1 cellular context compared by ENCODE assay signal in the genomic region with DNA sequence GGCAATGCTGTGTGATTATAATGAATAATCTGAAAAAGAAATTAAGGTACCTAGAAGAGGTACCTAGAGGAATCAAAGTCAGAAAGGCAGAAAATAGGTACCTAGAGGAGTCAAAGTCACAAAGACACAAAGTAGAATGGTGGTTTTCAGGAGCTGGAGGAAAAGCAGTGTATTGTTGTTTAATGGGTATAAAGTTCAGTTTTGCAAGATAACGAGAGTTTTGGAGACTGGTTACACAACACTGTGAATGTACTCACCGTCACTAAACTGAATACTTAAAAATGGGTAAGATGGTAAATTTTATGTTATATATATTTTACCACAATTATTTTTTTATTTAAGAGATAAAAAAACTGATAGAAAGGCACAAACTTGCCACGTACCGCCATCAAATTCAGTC.
TF ChIP-seq lines count a peak whose summit lies in the region.

No MANE protein-coding gene starts in this region.

TF ChIP-seq in HepG2, 621 proteins besides CTCF, POLR2A, EP300 and RAD21 (continues in another document):
- no peak for TF ChIP-seq KLF6 (CRISPR knock-in tag; IDR thresholded peaks at IDR 0.05)
- TF ChIP-seq, protein P1, sequence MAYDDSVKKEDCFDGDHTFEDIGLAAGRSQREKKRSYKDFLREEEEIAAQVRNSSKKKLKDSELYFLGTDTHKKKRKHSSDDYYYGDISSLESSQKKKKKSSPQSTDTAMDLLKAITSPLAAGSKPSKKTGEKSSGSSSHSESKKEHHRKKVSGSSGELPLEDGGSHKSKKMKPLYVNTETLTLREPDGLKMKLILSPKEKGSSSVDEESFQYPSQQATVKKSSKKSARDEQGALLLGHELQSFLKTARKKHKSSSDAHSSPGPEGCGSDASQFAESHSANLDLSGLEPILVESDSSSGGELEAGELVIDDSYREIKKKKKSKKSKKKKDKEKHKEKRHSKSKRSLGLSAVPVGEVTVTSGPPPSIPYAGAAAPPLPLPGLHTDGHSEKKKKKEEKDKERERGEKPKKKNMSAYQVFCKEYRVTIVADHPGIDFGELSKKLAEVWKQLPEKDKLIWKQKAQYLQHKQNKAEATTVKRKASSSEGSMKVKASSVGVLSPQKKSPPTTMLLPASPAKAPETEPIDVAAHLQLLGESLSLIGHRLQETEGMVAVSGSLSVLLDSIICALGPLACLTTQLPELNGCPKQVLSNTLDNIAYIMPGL (CRISPR knock-in tag; IDR thresholded peaks at IDR 0.05; ENCODE audit: borderline replicate concordance in 1 of 2, low read depth in 1 of 2) = no peak
- no peak for TF ChIP-seq ZFYVE20 (CRISPR knock-in tag; IDR thresholded peaks at IDR 0.05; ENCODE audit: borderline replicate concordance, low read depth)
- TF ChIP-seq, protein P2, sequence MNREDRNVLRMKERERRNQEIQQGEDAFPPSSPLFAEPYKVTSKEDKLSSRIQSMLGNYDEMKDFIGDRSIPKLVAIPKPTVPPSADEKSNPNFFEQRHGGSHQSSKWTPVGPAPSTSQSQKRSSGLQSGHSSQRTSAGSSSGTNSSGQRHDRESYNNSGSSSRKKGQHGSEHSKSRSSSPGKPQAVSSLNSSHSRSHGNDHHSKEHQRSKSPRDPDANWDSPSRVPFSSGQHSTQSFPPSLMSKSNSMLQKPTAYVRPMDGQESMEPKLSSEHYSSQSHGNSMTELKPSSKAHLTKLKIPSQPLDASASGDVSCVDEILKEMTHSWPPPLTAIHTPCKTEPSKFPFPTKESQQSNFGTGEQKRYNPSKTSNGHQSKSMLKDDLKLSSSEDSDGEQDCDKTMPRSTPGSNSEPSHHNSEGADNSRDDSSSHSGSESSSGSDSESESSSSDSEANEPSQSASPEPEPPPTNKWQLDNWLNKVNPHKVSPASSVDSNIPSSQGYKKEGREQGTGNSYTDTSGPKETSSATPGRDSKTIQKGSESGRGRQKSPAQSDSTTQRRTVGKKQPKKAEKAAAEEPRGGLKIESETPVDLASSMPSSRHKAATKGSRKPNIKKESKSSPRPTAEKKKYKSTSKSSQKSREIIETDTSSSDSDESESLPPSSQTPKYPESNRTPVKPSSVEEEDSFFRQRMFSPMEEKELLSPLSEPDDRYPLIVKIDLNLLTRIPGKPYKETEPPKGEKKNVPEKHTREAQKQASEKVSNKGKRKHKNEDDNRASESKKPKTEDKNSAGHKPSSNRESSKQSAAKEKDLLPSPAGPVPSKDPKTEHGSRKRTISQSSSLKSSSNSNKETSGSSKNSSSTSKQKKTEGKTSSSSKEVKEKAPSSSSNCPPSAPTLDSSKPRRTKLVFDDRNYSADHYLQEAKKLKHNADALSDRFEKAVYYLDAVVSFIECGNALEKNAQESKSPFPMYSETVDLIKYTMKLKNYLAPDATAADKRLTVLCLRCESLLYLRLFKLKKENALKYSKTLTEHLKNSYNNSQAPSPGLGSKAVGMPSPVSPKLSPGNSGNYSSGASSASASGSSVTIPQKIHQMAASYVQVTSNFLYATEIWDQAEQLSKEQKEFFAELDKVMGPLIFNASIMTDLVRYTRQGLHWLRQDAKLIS (CRISPR knock-in tag; IDR thresholded peaks at IDR 0.05) = no peak
- TF ChIP-seq HDAC1 (CRISPR knock-in tag; IDR thresholded peaks at IDR 0.05) = no peak
- no peak for TF ChIP-seq NFAT5 (CRISPR knock-in tag; IDR thresholded peaks at IDR 0.05)
- TF ChIP-seq ZNF143 (CRISPR knock-in tag; IDR thresholded peaks at IDR 0.05) = no peak
- TF ChIP-seq, protein P3, sequence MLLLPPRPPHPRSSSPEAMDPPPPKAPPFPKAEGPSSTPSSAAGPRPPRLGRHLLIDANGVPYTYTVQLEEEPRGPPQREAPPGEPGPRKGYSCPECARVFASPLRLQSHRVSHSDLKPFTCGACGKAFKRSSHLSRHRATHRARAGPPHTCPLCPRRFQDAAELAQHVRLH (CRISPR knock-in tag; IDR thresholded peaks at IDR 0.05; ENCODE audit: borderline replicate concordance, low read depth) = no peak
- no peak for TF ChIP-seq ZNF329 (CRISPR knock-in tag; IDR thresholded peaks at IDR 0.05; ENCODE audit: low read depth)
- TF ChIP-seq CREM (IDR thresholded peaks at IDR 0.05) = no peak
- no peak for TF ChIP-seq CREM (CRISPR knock-in tag; IDR thresholded peaks at IDR 0.05)
- TF ChIP-seq ZNF558 (CRISPR knock-in tag; IDR thresholded peaks at IDR 0.05; ENCODE audit: borderline replicate concordance) = no peak
- no peak for TF ChIP-seq ZSCAN29 (CRISPR knock-in tag; conservative IDR thresholded peaks at IDR 0.05)
- no peak for TF ChIP-seq ZNF562 (CRISPR knock-in tag; IDR thresholded peaks at IDR 0.05; ENCODE audit: borderline replicate concordance)
- TF ChIP-seq ZNF33A (CRISPR knock-in tag; IDR thresholded peaks at IDR 0.05; ENCODE audit: borderline replicate concordance) = no peak
- no peak for TF ChIP-seq ZNF101 (CRISPR knock-in tag; IDR thresholded peaks at IDR 0.05; ENCODE audit: borderline replicate concordance, low read depth)
- TF ChIP-seq, protein P4, sequence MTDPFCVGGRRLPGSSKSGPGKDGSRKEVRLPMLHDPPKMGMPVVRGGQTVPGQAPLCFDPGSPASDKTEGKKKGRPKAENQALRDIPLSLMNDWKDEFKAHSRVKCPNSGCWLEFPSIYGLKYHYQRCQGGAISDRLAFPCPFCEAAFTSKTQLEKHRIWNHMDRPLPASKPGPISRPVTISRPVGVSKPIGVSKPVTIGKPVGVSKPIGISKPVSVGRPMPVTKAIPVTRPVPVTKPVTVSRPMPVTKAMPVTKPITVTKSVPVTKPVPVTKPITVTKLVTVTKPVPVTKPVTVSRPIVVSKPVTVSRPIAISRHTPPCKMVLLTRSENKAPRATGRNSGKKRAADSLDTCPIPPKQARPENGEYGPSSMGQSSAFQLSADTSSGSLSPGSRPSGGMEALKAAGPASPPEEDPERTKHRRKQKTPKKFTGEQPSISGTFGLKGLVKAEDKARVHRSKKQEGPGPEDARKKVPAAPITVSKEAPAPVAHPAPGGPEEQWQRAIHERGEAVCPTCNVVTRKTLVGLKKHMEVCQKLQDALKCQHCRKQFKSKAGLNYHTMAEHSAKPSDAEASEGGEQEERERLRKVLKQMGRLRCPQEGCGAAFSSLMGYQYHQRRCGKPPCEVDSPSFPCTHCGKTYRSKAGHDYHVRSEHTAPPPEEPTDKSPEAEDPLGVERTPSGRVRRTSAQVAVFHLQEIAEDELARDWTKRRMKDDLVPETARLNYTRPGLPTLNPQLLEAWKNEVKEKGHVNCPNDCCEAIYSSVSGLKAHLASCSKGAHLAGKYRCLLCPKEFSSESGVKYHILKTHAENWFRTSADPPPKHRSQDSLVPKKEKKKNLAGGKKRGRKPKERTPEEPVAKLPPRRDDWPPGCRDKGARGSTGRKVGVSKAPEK (CRISPR knock-in tag; IDR thresholded peaks at IDR 0.05; ENCODE audit: borderline replicate concordance) = no peak
- TF ChIP-seq ARNT (IDR thresholded peaks at IDR 0.05) = no peak
- no peak for TF ChIP-seq ZNF30 (CRISPR knock-in tag; IDR thresholded peaks at IDR 0.05)
- no peak for TF ChIP-seq FOXJ3 (CRISPR knock-in tag; IDR thresholded peaks at IDR 0.05; ENCODE audit: borderline replicate concordance)
- no peak for TF ChIP-seq ZNF512 (CRISPR knock-in tag; IDR thresholded peaks at IDR 0.05)
- no peak for TF ChIP-seq ZNF280B (CRISPR knock-in tag; IDR thresholded peaks at IDR 0.05; ENCODE audit: borderline replicate concordance)
- TF ChIP-seq POLR2AphosphoS5 (IDR thresholded peaks at IDR 0.05; ENCODE audit: low read depth, low read length) = no peak
- TF ChIP-seq THAP7 (CRISPR knock-in tag; IDR thresholded peaks at IDR 0.05) = no peak
- TF ChIP-seq PLSCR1 (CRISPR knock-in tag; IDR thresholded peaks at IDR 0.05; ENCODE audit: borderline replicate concordance) = no peak
